ENCODE assay signal across 13 cellular contexts in the genomic region with DNA sequence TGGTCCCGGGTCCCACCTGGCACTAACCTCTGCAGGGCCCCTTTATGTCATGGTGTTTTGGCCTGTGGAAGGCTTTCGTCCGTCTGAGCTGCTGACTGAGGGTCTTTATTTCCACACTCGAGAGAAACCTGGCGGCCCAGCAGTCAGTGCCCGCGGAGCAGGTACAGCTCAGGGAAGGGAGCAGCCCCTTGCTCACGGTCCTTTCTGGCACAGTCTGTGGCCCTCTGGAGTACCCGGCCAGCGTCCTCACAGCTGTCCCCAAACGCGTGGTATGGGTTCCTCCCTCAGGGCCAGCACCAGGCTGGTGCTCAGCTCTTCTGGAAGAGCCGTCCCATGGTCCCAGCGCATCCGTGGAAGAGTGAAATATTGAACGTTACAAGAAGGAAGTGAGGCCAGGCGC. TPM values are rescaled to one million over a fixed set of nuclear protein-coding genes. Genes with fewer than 3 reads are reported as not detected.
DNase-seq lines count a peak whose midpoint lies in the region; ATAC-seq and TF ChIP-seq lines count a peak whose summit lies in the region.
"Had no signal": no experiment of that assay in that cellular context is flagged by ENCODE, and none has a peak within 500 bp of the region (broad histone marks: within the 10 kb centered on the region; RNA-seq: fewer than 3 reads in every experiment).

No MANE protein-coding gene starts in this region.

- H3K9me3 ChIP-seq in tibial artery = peaks cover 0 to 4% (median 0%) of the 10 kb centered on the region in 3 donors

- no peak for DNase-seq in stimulated activated naive CD8-positive, alpha-beta T cell treated with anti-CD3 and anti-CD28 coated beads, Interleukin-15, Interleukin-2, amounts not matched to agents 100 U/mL and 50 U/mL, for 24 hours
- DNase-seq in activated naive CD4-positive, alpha-beta T cell treated with anti-CD3 and anti-CD28 coated beads, Interleukin-2, amount 50 U/mL, for 72 hours (ENCODE audit: low spot score in 2 of 2) = no peak
- DNase-seq in naive B cell = no peak
- DNase-seq in tibial artery = no peak
- DNase-seq: aorta, DMS79 treated with DMSO at 0.1 percent for 48 hours, RPMI8226 had no signal

- H3K4me1 ChIP-seq in tibial artery = peaks cover 5 to 100% (median 91%) of the 10 kb centered on the region in 4 donors

- peaks cover 0 to 13% (median 7%) of the 10 kb centered on the region in 3 donors for H3K36me3 ChIP-seq in tibial artery

- intact Hi-C loops in tibial artery (cut with DNase I; ENCODE audit: low total_unique reads) = no loop called here

- no peak overlapping the region for H3K4me3 ChIP-seq in tibial artery
- H3K4me3 ChIP-seq: lung, skin epidermis had no signal

- H3K27me3 ChIP-seq in tibial artery = no peaks in the 10 kb centered on the region

- no peak for ATAC-seq in stimulated activated naive CD8-positive, alpha-beta T cell treated with anti-CD3 and anti-CD28 coated beads, Interleukin-15, Interleukin-2, amounts not matched to agents 100 U/mL and 50 U/mL, for 24 hours
- no peak for ATAC-seq in activated naive CD4-positive, alpha-beta T cell treated with anti-CD3 and anti-CD28 coated beads, Interleukin-2, amount 50 U/mL, for 72 hours
- ATAC-seq in naive B cell (ENCODE audit: low read depth in 2 of 2) = no peak
- no peak for ATAC-seq in GM21786 (IDR thresholded peaks at IDR 0.05; ENCODE audit: unreplicated experiment)
- no peak for ATAC-seq in GM19035 (IDR thresholded peaks at IDR 0.05; ENCODE audit: unreplicated experiment)
- ATAC-seq: HepG2 had no signal

- H3K27ac Mint-ChIP-seq in stimulated activated naive CD8-positive, alpha-beta T cell treated with anti-CD3 and anti-CD28 coated beads, Interleukin-15, Interleukin-2, amounts not matched to agents 100 ng/mL and 50 ng/mL, for 24 hours = peak overlapping the region; percentile 68
- H3K27ac Mint-ChIP-seq in activated naive CD4-positive, alpha-beta T cell treated with anti-CD3 and anti-CD28 coated beads, Interleukin-2, amount 50 U/mL, for 72 hours = peak overlapping the region; percentile 74 to 79
- H3K27ac Mint-ChIP-seq in naive B cell = peak overlapping the region in 5 of 6 donors; percentile 64 to 88 (median 82)

- no peak for TF ChIP-seq CTCF in tibial artery (IDR thresholded peaks at IDR 0.05)

- H3K4me1 Mint-ChIP-seq in stimulated activated naive CD8-positive, alpha-beta T cell treated with anti-CD3 and anti-CD28 coated beads, Interleukin-15, Interleukin-2, amounts not matched to agents 100 ng/mL and 50 ng/mL, for 24 hours (ENCODE audit: low read depth) = peaks cover 45% of the 10 kb centered on the region
- peaks cover 21 to 54% (median 44%) of the 10 kb centered on the region in 3 donors for H3K4me1 Mint-ChIP-seq in naive B cell

- H3K36me3 Mint-ChIP-seq in stimulated activated naive CD8-positive, alpha-beta T cell treated with anti-CD3 and anti-CD28 coated beads, Interleukin-15, Interleukin-2, amounts not matched to agents 100 ng/mL and 50 ng/mL, for 24 hours (ENCODE audit: low read depth) = peaks cover 28% of the 10 kb centered on the region
- peaks cover 0 to 15% of the 10 kb centered on the region in 2 donors for H3K36me3 Mint-ChIP-seq in activated naive CD4-positive, alpha-beta T cell treated with anti-CD3 and anti-CD28 coated beads, Interleukin-2, amount 50 U/mL, for 72 hours
- no peaks in the 10 kb centered on the region for H3K36me3 Mint-ChIP-seq in naive B cell

- H3K4me3 Mint-ChIP-seq in stimulated activated naive CD8-positive, alpha-beta T cell treated with anti-CD3 and anti-CD28 coated beads, Interleukin-15, Interleukin-2, amounts not matched to agents 100 ng/mL and 50 ng/mL, for 24 hours = no peak overlapping the region
- peak overlapping the region in 4 of 8 donors; percentile 50 to 76 (median 65) for H3K4me3 Mint-ChIP-seq in naive B cell

- H3K9me3 Mint-ChIP-seq in stimulated activated naive CD8-positive, alpha-beta T cell treated with anti-CD3 and anti-CD28 coated beads, Interleukin-15, Interleukin-2, amounts not matched to agents 100 ng/mL and 50 ng/mL, for 24 hours = no peaks in the 10 kb centered on the region
- peaks cover 0 to 5% of the 10 kb centered on the region in 2 donors for H3K9me3 Mint-ChIP-seq in activated naive CD4-positive, alpha-beta T cell treated with anti-CD3 and anti-CD28 coated beads, Interleukin-2, amount 50 U/mL, for 72 hours
- peaks cover 0 to 3% (median 0%) of the 10 kb centered on the region in 7 donors for H3K9me3 Mint-ChIP-seq in naive B cell

- H3K27ac ChIP-seq in tibial artery = no peak overlapping the region

- no peaks in the 10 kb centered on the region for H3K27me3 Mint-ChIP-seq in stimulated activated naive CD8-positive, alpha-beta T cell treated with anti-CD3 and anti-CD28 coated beads, Interleukin-15, Interleukin-2, amounts not matched to agents 100 ng/mL and 50 ng/mL, for 24 hours
- no peaks in the 10 kb centered on the region for H3K27me3 Mint-ChIP-seq in naive B cell

RNA-seq across cellular contexts. Expression of gene SKI, which starts 24.3 kb away (rescaled TPM):
- total RNA-seq in activated naive CD4-positive, alpha-beta T cell treated with anti-CD3 and anti-CD28 coated beads, Interleukin-2, amount 50 U/mL, for 72 hours = 10 to 100 TPM; 26.6 to 43.8 TPM
- 1 to 10 TPM in 1 of 6 donors, under 1 TPM in 4, not detected in 1; 0.26 to 1.3 (median 0.52) TPM for polyA plus RNA-seq in naive B cell (ENCODE audit: low read depth in 6 of 6)

RNA-seq across cellular contexts. Expression of gene FAAP20, which starts 57.9 kb away (rescaled TPM):
- total RNA-seq in activated naive CD4-positive, alpha-beta T cell treated with anti-CD3 and anti-CD28 coated beads, Interleukin-2, amount 50 U/mL, for 72 hours = 10 to 100 TPM; 59.1 to 66.9 TPM
- 10 to 100 TPM; 67.1 to 90.7 (median 77.7) TPM for polyA plus RNA-seq in naive B cell (ENCODE audit: low read depth in 6 of 6)
